In the genomic region with DNA sequence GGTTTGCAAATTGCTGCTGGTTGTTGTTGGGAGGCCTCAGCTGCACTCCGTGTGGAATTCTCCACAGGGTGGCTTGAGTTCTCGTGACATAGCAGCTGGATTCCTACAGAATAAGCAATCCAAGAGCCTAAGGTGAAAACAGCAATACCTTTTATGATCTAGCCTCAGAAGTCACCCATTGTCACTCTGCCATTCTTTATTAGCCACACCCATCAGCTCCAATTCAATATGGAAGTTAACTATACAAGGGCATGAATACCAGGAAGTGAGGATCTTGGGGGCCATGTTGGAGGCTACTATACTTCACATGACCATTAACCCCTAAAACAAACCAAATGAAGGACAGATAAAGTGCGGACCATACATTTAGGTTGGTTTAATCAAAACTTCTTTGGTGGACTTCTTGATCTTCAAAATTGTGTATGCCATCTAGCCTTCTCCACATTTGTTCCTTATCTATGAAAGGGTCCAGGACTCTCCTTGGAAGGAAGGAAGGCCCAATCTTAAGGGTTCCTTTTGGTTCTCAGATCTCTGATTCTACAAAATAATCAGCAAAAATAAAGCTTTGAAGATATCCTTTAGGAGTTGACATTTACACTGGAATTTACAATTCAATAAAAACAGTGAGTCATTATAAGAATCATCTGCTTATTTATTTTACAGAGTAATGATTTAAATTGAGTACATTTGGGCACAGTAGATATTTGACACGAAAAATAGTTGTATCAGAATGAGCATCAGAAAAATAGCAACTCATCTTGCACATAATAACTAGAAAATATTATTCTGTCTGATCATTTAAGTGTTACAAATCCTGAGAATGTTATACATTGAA, we compare ENCODE assay signal across 9 cellular contexts. TPM values are rescaled to one million over a fixed set of nuclear protein-coding genes. Genes with fewer than 3 reads are reported as not detected.
DNase-seq lines count a peak whose midpoint lies in the region; ATAC-seq and TF ChIP-seq lines count a peak whose summit lies in the region.
"Had no signal": no experiment of that assay in that cellular context is flagged by ENCODE, and none has a peak within 500 bp of the region (broad histone marks: within the 10 kb centered on the region; RNA-seq: fewer than 3 reads in every experiment).

No MANE protein-coding gene starts in this region.

- H3K27me3 ChIP-seq in right cardiac atrium (ENCODE audit: control insufficient read depth, insufficient read depth) = no peaks in the 10 kb centered on the region
- H3K27me3 ChIP-seq in spleen (replicated peaks in 1 of 7) = no peaks in the 10 kb centered on the region

- TF ChIP-seq POLR2A in spleen (IDR thresholded peaks at IDR 0.05) = no peak

- H3K27ac ChIP-seq in angular gyrus (ENCODE audit: low read depth, low read length) (peak overlapping the region; percentile 42), right cardiac atrium (ENCODE audit: low read length) (peak overlapping the region; percentile 26), spleen (peak overlapping the region; percentile 24 to 77 (median 58))

- peaks cover 0 to 60% (median 22%) of the 10 kb centered on the region in 6 donors for H3K36me3 ChIP-seq in spleen

- DNase-seq in HCEC 1CT = peak; percentile 17
- no peak for DNase-seq in right cardiac atrium
- DNase-seq in spleen = no peak
- DNase-seq in DMS 273 treated with DMSO at 0.1 percent for 48 hours (lab: John Stamatoyannopoulos, UW) = no peak
- no peak for DNase-seq in hypothalamus (lab: John Stamatoyannopoulos, UW)
- no peak for DNase-seq in NOMO-1 treated with dmso at 0.1 percent for 144 hours (lab: John Stamatoyannopoulos, UW; ENCODE audit: unreplicated experiment)
- DNase-seq: NCI-H1436 had no signal

- WGBS in right cardiac atrium = 88% methylated on average over 4 of the region's 4 CpGs
- 84 to 97% (median 95%) methylated on average over 4 of the region's 4 CpGs for whole genome bisulfite sequencing in spleen, 5 donors

- H3K9me3 ChIP-seq in right cardiac atrium (ENCODE audit: control insufficient read depth, low read length) = no peaks in the 10 kb centered on the region
- no peaks in the 10 kb centered on the region for H3K9me3 ChIP-seq in spleen

- no peak for TF ChIP-seq CTCF in spleen (IDR thresholded peaks at IDR 0.05 in 8 of 11, conservative IDR thresholded peaks at IDR 0.05 in 3 of 11)

- H3K4me3 ChIP-seq in right cardiac atrium (ENCODE audit: low read length) (no peak overlapping the region), spleen (no peak overlapping the region)

- H3K4me1 ChIP-seq in right cardiac atrium (ENCODE audit: control insufficient read depth, insufficient read depth, low read length) (peaks cover 7% of the 10 kb centered on the region), spleen (peaks cover 5 to 65% (median 24%) of the 10 kb centered on the region in 6 donors)

- ATAC-seq in right cardiac atrium (peak in 1 of 2 donors; percentile 5), HG03571 (IDR thresholded peaks at IDR 0.05; ENCODE audit: unreplicated experiment) (no peak)

- intact Hi-C loops in right cardiac atrium (cut with DNase I) (no loop called here), spleen (cut with DNase I; ENCODE audit: low total_unique reads) (no loop called here)

RNA-seq across cellular contexts. Expression of gene CIAO2A, which starts 21.5 kb away (rescaled TPM):
- total RNA-seq in right cardiac atrium = 10 to 100 TPM; 43.9 to 66.2 (median 53.6) TPM
- 82.7 TPM for polyA plus RNA-seq in right cardiac atrium
- total RNA-seq in spleen = 100 to 1,000 TPM in 1 of 7 donors, 10 to 100 TPM in 6; 42.2 to 112 (median 53.4) TPM
- polyA plus RNA-seq in spleen = 100 to 1,000 TPM; 109 to 129 (median 122) TPM

RNA-seq across cellular contexts. Expression of gene SNX1, which starts 23.6 kb away (rescaled TPM):
- total RNA-seq in right cardiac atrium (100 to 1,000 TPM in 3 of 4 donors, 10 to 100 TPM in 1; 99.2 to 149 (median 105) TPM), spleen (100 to 1,000 TPM in 6 of 7 donors, 10 to 100 TPM in 1; 99.9 to 161 (median 134) TPM)
- polyA plus RNA-seq in right cardiac atrium (54.1 TPM), spleen (10 to 100 TPM; 45.5 to 73.7 (median 58.0) TPM)

RNA-seq across cellular contexts. Expression of gene DAPK2, which starts 25.9 kb away (rescaled TPM):
- total RNA-seq in right cardiac atrium (10 to 100 TPM; 83.5 to 95.1 (median 88.1) TPM), spleen (10 to 100 TPM; 12.2 to 38.3 (median 20.6) TPM)
- polyA plus RNA-seq in right cardiac atrium (48.8 TPM), spleen (1 to 10 TPM; 4.9 to 7.6 (median 6.0) TPM)
